In the genomic region with DNA sequence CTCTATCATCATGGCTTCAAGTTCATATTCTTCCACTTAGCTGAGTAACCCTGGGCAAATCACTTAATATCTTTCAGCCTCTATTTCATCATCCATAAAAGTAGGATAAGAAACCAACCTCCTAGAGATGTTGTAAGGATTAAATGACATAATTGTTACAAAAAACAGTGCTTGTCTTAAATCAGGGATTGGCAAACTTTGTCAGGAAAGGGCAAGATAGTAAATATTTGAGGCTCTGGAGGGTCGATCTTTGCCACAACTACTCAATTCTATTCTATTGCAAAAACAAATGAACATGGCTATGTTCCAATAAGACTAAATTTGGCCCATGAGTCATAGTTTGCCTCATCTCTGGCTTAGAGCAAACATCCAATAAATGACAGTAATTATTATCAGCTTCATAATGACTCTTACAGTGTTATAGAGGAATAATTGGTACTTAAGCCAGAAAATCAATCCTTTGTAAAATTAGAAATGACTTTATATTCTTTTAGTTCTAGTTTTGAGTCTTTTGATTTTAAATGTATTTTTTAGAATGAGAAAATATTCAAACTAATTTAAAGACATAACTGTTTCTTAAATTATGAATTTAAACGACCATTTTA, we compare ENCODE assay signal across 13 cellular contexts.
DNase-seq lines count a peak whose midpoint lies in the region; ATAC-seq, FAIRE-seq and TF ChIP-seq lines count a peak whose summit lies in the region.
"Had no signal": no experiment of that assay in that cellular context is flagged by ENCODE, and none has a peak within 500 bp of the region (broad histone marks: within the 10 kb centered on the region; RNA-seq: fewer than 3 reads in every experiment).

No MANE protein-coding gene starts in this region.

- H3K4ac ChIP-seq in mesenchymal stem cell (ENCODE audit: low read depth in 1 of 2, low read length in 2 of 2): no peak overlapping the region

- H3K23ac ChIP-seq in mesenchymal stem cell (ENCODE audit: low read length in 2 of 2): no peak overlapping the region

- H2BK120ac ChIP-seq in mesenchymal stem cell (ENCODE audit: low read depth, low read length): no peak overlapping the region

- H3K27me3 ChIP-seq in mesenchymal stem cell (ENCODE audit: control insufficient read depth in 1 of 2, insufficient read depth in 1 of 2, low read length in 2 of 2): no peaks in the 10 kb centered on the region

- no peak overlapping the region for H2AFZ ChIP-seq in mesenchymal stem cell (ENCODE audit: low read depth, low read length)

- no peak for ATAC-seq in HG03565 (IDR thresholded peaks at IDR 0.05; ENCODE audit: unreplicated experiment)

- H3K14ac ChIP-seq in mesenchymal stem cell (ENCODE audit: low read length in 2 of 2): no peak overlapping the region

- H3K79me1 ChIP-seq in mesenchymal stem cell (replicated peaks; ENCODE audit: low read length, poor library complexity, severe bottlenecking): no peaks in the 10 kb centered on the region

- WGBS in mesenchymal stem cell: 83% methylated on average over 1 of the region's 2 CpGs

- no peak overlapping the region for H2BK15ac ChIP-seq in mesenchymal stem cell (ENCODE audit: low read depth, poor library complexity, severe bottlenecking)

- no peaks in the 10 kb centered on the region for H3K4me1 ChIP-seq in mesenchymal stem cell (ENCODE audit: control insufficient read depth, insufficient read depth, low read depth, low read length)

- H3K9me3 ChIP-seq in mesenchymal stem cell (ENCODE audit: control insufficient read depth, low read length): no peaks in the 10 kb centered on the region

- no peak overlapping the region for H4K91ac ChIP-seq in mesenchymal stem cell (ENCODE audit: low read length)

- FAIRE-seq in G401.6 (lab: Jason Lieb, UNC): peak; percentile 19
- FAIRE-seq: GM18507 had no signal

- DNase-seq in NCI-H1417 treated with DMSO at 0.1 percent for 48 hours (lab: John Stamatoyannopoulos, UW) (peak; percentile 59), astrocyte of the cerebellum (ENCODE audit: low read depth) (peak; percentile 49), mesenchymal stem cell (peak; percentile 55), NAMALWA (ENCODE audit: low spot score) (no peak), kidney glomerular epithelial cell (lab: John Stamatoyannopoulos, UW) (no peak)
- no peak for DNase-seq in stimulated activated CD4-positive, alpha-beta T cell treated with anti-CD3 and anti-CD28 coated beads, Interleukin-12 subunit alpha, Interleukin-12 subunit beta, amount 100 ng/mL, for 4 hours
- DNase-seq: activated naive CD4-positive, alpha-beta T cell; DMS153; SW 1271 had no signal

- H2AK5ac ChIP-seq in mesenchymal stem cell (ENCODE audit: low read length, severe bottlenecking): no peak overlapping the region

- H3K36me3 ChIP-seq in mesenchymal stem cell (ENCODE audit: control insufficient read depth in 1 of 2, insufficient read depth in 2 of 2, low read depth in 1 of 2, low read length in 2 of 2): peaks cover 0 to 22% of the 10 kb centered on the region in 2 experiments

- no peak overlapping the region for H2BK12ac ChIP-seq in mesenchymal stem cell (ENCODE audit: low read length in 2 of 2)

- no peak overlapping the region for H2BK5ac ChIP-seq in mesenchymal stem cell (ENCODE audit: low read depth, low read length, poor library complexity, severe bottlenecking)

- H3K4me2 ChIP-seq in mesenchymal stem cell (ENCODE audit: low read length, poor library complexity, severe bottlenecking): no peak overlapping the region

- no peak overlapping the region for H3K4me3 ChIP-seq in astrocyte of the cerebellum (ENCODE audit: low read depth, low read length)
- no peak overlapping the region for H3K4me3 ChIP-seq in mesenchymal stem cell (ENCODE audit: insufficient read depth in 1 of 2, low read depth in 1 of 2, low read length in 2 of 2)
- H3K4me3 ChIP-seq: skin epidermis had no signal

- H3K9ac ChIP-seq in mesenchymal stem cell (ENCODE audit: low read length): peak overlapping the region; percentile 4

- H3K18ac ChIP-seq in mesenchymal stem cell (ENCODE audit: low read depth in 1 of 2, low read length in 2 of 2): no peak overlapping the region

- H3K27ac ChIP-seq in mesenchymal stem cell (ENCODE audit: low read length, poor library complexity, severe bottlenecking): no peak overlapping the region
- H3K27ac ChIP-seq: skin epidermis had no signal

- in situ Hi-C loops in astrocyte of the cerebellum (cut with HindIII; ENCODE audit: low sequenced_read_pairs): no loop called here

- no peak for TF ChIP-seq CTCF in astrocyte of the cerebellum (IDR thresholded peaks at IDR 0.05; ENCODE audit: low read depth, low read length, missing control alignments)

- no peak overlapping the region for H4K8ac ChIP-seq in mesenchymal stem cell (ENCODE audit: low read length)

Comparison
In these comparisons a context has a peak if more than half of its experiments do, and no peak if none do; other contexts are left out.
1. DNase-seq: peak in NCI-H1417 treated with DMSO at 0.1 percent for 48 hours (single experiment), astrocyte of the cerebellum (single experiment) and mesenchymal stem cell (single experiment); none in NAMALWA (single experiment), kidney glomerular epithelial cell (single experiment) and stimulated activated CD4-positive, alpha-beta T cell treated with anti-CD3 and anti-CD28 coated beads, Interleukin-12 subunit alpha, Interleukin-12 subunit beta, amount 100 ng/mL, for 4 hours (single experiment).